In genomic region chr2:38947241-38948239, GRCh38 we compare ENCODE assay signal across 9 cellular contexts. TPM values are rescaled to one million over a fixed set of nuclear protein-coding genes. Genes with fewer than 3 reads are reported as not detected.
A peak's percentile ranks its signal among the peaks of the same experiment; 100 is the strongest.
DNase-seq lines count a peak whose midpoint lies in the region; ATAC-seq, FAIRE-seq and TF ChIP-seq lines count a peak whose summit lies in the region.
"Had no signal": no experiment of that assay in that cellular context is flagged by ENCODE, and none has a peak within 500 bp of the region (broad histone marks: within the 10 kb centered on the region; RNA-seq: fewer than 3 reads in every experiment).

No MANE protein-coding gene starts in this region.

- H3K27ac ChIP-seq in CD8-positive, alpha-beta memory T cell (ENCODE audit: low read depth, low read length): no peak overlapping the region
- no peak overlapping the region for H3K27ac ChIP-seq in RWPE1

- H3K4me2 ChIP-seq in Loucy (ENCODE audit: low read depth, low read length, poor library complexity, severe bottlenecking): no peak overlapping the region

- H3K27me3 ChIP-seq in CD8-positive, alpha-beta memory T cell (ENCODE audit: insufficient read depth, low read length, poor library complexity, severe bottlenecking): no peaks in the 10 kb centered on the region
- no peaks in the 10 kb centered on the region for H3K27me3 ChIP-seq in Loucy (ENCODE audit: insufficient read depth, low read length, poor library complexity, severe bottlenecking)

- H3K4me1 ChIP-seq in CD8-positive, alpha-beta memory T cell (ENCODE audit: insufficient read depth, low read length): no peaks in the 10 kb centered on the region
- no peaks in the 10 kb centered on the region for H3K4me1 ChIP-seq in Loucy (ENCODE audit: insufficient read depth, low read length, poor library complexity, severe bottlenecking)

- no peak overlapping the region for H3K4me3 ChIP-seq in CD8-positive, alpha-beta memory T cell (ENCODE audit: low read length)
- H3K4me3 ChIP-seq in Loucy (ENCODE audit: low read length, poor library complexity, severe bottlenecking) (no peak overlapping the region), foreskin fibroblast (ENCODE audit: low read depth in 1 of 2, low read length in 2 of 2) (no peak overlapping the region)

- H3K9me3 Mint-ChIP-seq in CD8-positive, alpha-beta memory T cell: no peaks in the 10 kb centered on the region
- H3K9me3 Mint-ChIP-seq in activated T-helper 17 cell treated with anti-CD3 and anti-CD28 coated beads, Interleukin-2, amount 50 U/mL, for 72 hours: no peaks in the 10 kb centered on the region
- H3K9me3 Mint-ChIP-seq in osteocyte (ENCODE audit: unreplicated experiment): no peaks in the 10 kb centered on the region
- H3K9me3 Mint-ChIP-seq: T-helper 1 cell treated with Interleukin-12 subunit alpha and Interleukin-12 subunit beta and Interleukin-4 antibody, amounts not matched to agents 30 μg/mL and 1 μg/mL, for 36 hours had no signal

- no peak overlapping the region for H3K4me3 Mint-ChIP-seq in CD8-positive, alpha-beta memory T cell
- H3K4me3 Mint-ChIP-seq in activated T-helper 17 cell treated with anti-CD3 and anti-CD28 coated beads, Interleukin-2, amount 50 U/mL, for 72 hours: no peak overlapping the region
- H3K4me3 Mint-ChIP-seq in osteocyte (ENCODE audit: unreplicated experiment): no peak overlapping the region
- H3K4me3 Mint-ChIP-seq: T-helper 1 cell treated with Interleukin-12 subunit alpha and Interleukin-12 subunit beta and Interleukin-4 antibody, amounts not matched to agents 30 μg/mL and 1 μg/mL, for 36 hours had no signal

- no peaks in the 10 kb centered on the region for H3K4me1 Mint-ChIP-seq in CD8-positive, alpha-beta memory T cell
- no peaks in the 10 kb centered on the region for H3K4me1 Mint-ChIP-seq in activated T-helper 17 cell treated with anti-CD3 and anti-CD28 coated beads, Interleukin-2, amount 50 U/mL, for 72 hours
- H3K4me1 Mint-ChIP-seq in osteocyte (ENCODE audit: unreplicated experiment): peaks cover 3% of the 10 kb centered on the region

- H4K20me1 ChIP-seq in Loucy (ENCODE audit: insufficient read depth, low read length, poor library complexity, severe bottlenecking): no peaks in the 10 kb centered on the region

- no peaks in the 10 kb centered on the region for H3K36me3 Mint-ChIP-seq in CD8-positive, alpha-beta memory T cell
- H3K36me3 Mint-ChIP-seq in activated T-helper 17 cell treated with anti-CD3 and anti-CD28 coated beads, Interleukin-2, amount 50 U/mL, for 72 hours (ENCODE audit: low read depth): no peaks in the 10 kb centered on the region
- no peaks in the 10 kb centered on the region for H3K36me3 Mint-ChIP-seq in osteocyte (ENCODE audit: unreplicated experiment)

- DNase-seq in CD8-positive, alpha-beta memory T cell: peak; percentile 23 to 70 (median 31)
- DNase-seq in RWPE1 (ENCODE audit: low spot score) (peak; percentile 86), foreskin fibroblast (peak; percentile 57 to 82), osteocyte (ENCODE audit: extremely low spot score, unreplicated experiment) (no peak), urothelium cell line (ENCODE audit: low spot score) (peak; percentile 92)

- CTCF ChIA-PET in CD8-positive, alpha-beta memory T cell (lab: Charles Lee): interaction anchor here (0.7 to 6.1 kb wide), 19 partner anchors 10 to 287 kb away, joined by 3 to 86 read pairs (median 4); partner anchors contain the start of gene SOS1
- CTCF ChIA-PET in RWPE1 (lab: Yijun Ruan, JAX): interaction anchor here (0.5 to 1.7 kb wide), 13 partner anchors 11 to 1512 kb away, joined by 3 to 13 read pairs (median 4); partner anchors contain the start of genes DHX57, MORN2 and SOS1

- no peaks in the 10 kb centered on the region for H3K79me2 ChIP-seq in Loucy (ENCODE audit: insufficient read depth, low read length)

- TF ChIP-seq CTCF in Loucy (conservative IDR thresholded peaks at IDR 0.05; ENCODE audit: low read length) (peak; percentile 86), RWPE1 (conservative IDR thresholded peaks at IDR 0.05; ENCODE audit: low read depth) (peak; percentile 79), foreskin fibroblast (IDR thresholded peaks at IDR 0.05; ENCODE audit: low read depth, low read length) (peak; percentile 64), osteocyte (IDR thresholded peaks at IDR 0.05) (peak; percentile 78)

- H3K9me2 ChIP-seq in Loucy (replicated peaks; ENCODE audit: low read depth, low read length): no peaks in the 10 kb centered on the region

- H3F3A ChIP-seq in Loucy (ENCODE audit: low read depth): no peaks in the 10 kb centered on the region

- no peaks in the 10 kb centered on the region for H3K36me3 ChIP-seq in CD8-positive, alpha-beta memory T cell (ENCODE audit: insufficient read depth, low read length)
- H3K36me3 ChIP-seq in Loucy (ENCODE audit: insufficient read depth, low read length): no peaks in the 10 kb centered on the region

- POLR2A ChIA-PET in CD8-positive, alpha-beta memory T cell (lab: Charles Lee): interaction anchor here (0.7 to 0.9 kb wide), 3 partner anchors 13 to 282 kb away, joined by 3 to 5 read pairs (median 5); no protein-coding TSS in a partner anchor
- POLR2A ChIA-PET in RWPE1 (lab: Yijun Ruan, JAX; ENCODE audit: low non-redundant PET): interaction anchor here (0.9 kb wide), 2 partner anchors 173 to 282 kb away, joined by 3 to 4 read pairs; partner anchors contain the start of gene SOS1

- H3K9ac ChIP-seq in Loucy (ENCODE audit: low read depth, low read length, poor library complexity, severe bottlenecking): no peak overlapping the region

- FAIRE-seq in urothelium cell line (lab: Jason Lieb, UNC): peak; percentile 85

- peak; percentile 68 for ATAC-seq in GM21515 (IDR thresholded peaks at IDR 0.05; ENCODE audit: unreplicated experiment)
- ATAC-seq in activated T-helper 17 cell treated with anti-CD3 and anti-CD28 coated beads, Interleukin-2, amount 50 U/mL, for 72 hours (replicated peaks): peak; percentile 83

- H2AFZ ChIP-seq in Loucy (ENCODE audit: low read length): no peak overlapping the region

- H3K27me3 Mint-ChIP-seq in CD8-positive, alpha-beta memory T cell: peaks cover 0 to 2% of the 10 kb centered on the region in 2 donors
- H3K27me3 Mint-ChIP-seq in activated T-helper 17 cell treated with anti-CD3 and anti-CD28 coated beads, Interleukin-2, amount 50 U/mL, for 72 hours: no peaks in the 10 kb centered on the region
- peaks cover 4% of the 10 kb centered on the region for H3K27me3 Mint-ChIP-seq in osteocyte (ENCODE audit: unreplicated experiment)

- no peak overlapping the region for H3K27ac Mint-ChIP-seq in CD8-positive, alpha-beta memory T cell
- H3K27ac Mint-ChIP-seq in activated T-helper 17 cell treated with anti-CD3 and anti-CD28 coated beads, Interleukin-2, amount 50 U/mL, for 72 hours: no peak overlapping the region
- no peak overlapping the region for H3K27ac Mint-ChIP-seq in osteocyte (ENCODE audit: unreplicated experiment)
- H3K27ac Mint-ChIP-seq: T-helper 1 cell treated with Interleukin-12 subunit alpha and Interleukin-12 subunit beta and Interleukin-4 antibody, amounts not matched to agents 30 μg/mL and 1 μg/mL, for 36 hours had no signal

- H3K9me3 ChIP-seq in CD8-positive, alpha-beta memory T cell (ENCODE audit: low read length): no peaks in the 10 kb centered on the region
- H3K9me3 ChIP-seq in Loucy (ENCODE audit: insufficient read depth, low read depth, low read length): no peaks in the 10 kb centered on the region

RNA-seq across cellular contexts. Expression of gene ARHGEF33, which starts 57.9 kb away (rescaled TPM):
- under 1 TPM; 0.22 to 0.39 TPM for total RNA-seq in CD8-positive, alpha-beta memory T cell
- polyA plus RNA-seq in CD8-positive, alpha-beta memory T cell: not detected
- under 1 TPM in 1 of 2 donors, not detected in 1; 0.58 TPM for total RNA-seq in activated T-helper 17 cell treated with anti-CD3 and anti-CD28 coated beads, Interleukin-2, amount 50 U/mL, for 72 hours
- 0.48 and 0.65 TPM in 2 replicates for total RNA-seq in osteocyte
